ENCODE assay signal across 9 cellular contexts in the genomic region with DNA sequence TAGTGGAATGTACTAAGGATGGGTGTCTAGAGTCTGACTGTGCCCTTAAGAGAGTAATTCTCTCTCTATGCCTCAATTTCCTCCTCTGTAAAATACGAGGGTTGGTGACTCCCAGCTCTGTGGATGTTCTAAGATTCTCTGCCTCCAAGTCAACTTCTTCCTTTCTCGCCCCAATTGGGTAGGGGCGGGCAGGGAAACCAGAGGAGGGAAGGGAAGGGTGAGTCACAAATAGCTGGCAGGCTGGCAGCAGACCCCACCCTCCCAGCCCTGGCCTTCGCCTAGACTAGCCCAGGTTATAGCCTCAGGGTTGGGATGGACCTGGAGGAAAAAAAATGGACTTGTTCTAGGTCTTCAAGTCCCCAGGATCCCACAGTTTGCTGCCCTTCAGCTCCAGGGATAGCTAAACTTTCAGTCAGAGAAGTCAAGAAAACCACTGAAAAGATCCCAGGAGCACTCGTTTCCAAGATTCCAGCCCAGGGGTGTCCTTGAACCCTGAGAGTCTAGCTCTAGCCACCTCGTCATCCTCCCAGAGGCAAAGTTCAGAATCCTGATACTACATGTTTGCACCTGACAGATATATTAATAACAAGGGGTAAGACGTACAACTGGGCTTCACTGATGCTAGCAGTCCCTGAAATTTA. TPM values are rescaled to one million over a fixed set of nuclear protein-coding genes. Genes with fewer than 3 reads are reported as not detected.
DNase-seq lines count a peak whose midpoint lies in the region; ATAC-seq, FAIRE-seq and TF ChIP-seq lines count a peak whose summit lies in the region.
"Had no signal": no experiment of that assay in that cellular context is flagged by ENCODE, and none has a peak within 500 bp of the region (broad histone marks: within the 10 kb centered on the region; RNA-seq: fewer than 3 reads in every experiment).

No MANE protein-coding gene starts in this region.

- ATAC-seq in omental fat pad (ENCODE audit: low FRiP score) (peak; percentile 25), HG02870 (IDR thresholded peaks at IDR 0.05; ENCODE audit: unreplicated experiment) (no peak)

- H3K4me3 Mint-ChIP-seq in Calu3 (ENCODE audit: low read depth, unreplicated experiment) = peak overlapping the region; percentile 70

- H3K9me3 Mint-ChIP-seq in Calu3 (ENCODE audit: low read depth, unreplicated experiment) = no peaks in the 10 kb centered on the region

- H3K36me3 Mint-ChIP-seq in Calu3 (ENCODE audit: insufficient read depth, unreplicated experiment) = peaks cover 20% of the 10 kb centered on the region

- H3K4me1 ChIP-seq in duodenal mucosa (ENCODE audit: control insufficient read depth in 1 of 2, insufficient read depth in 2 of 2, low read length in 2 of 2) = peaks cover 43 to 53% of the 10 kb centered on the region in 2 donors

- no peak overlapping the region for H3K27ac Mint-ChIP-seq in Calu3 (ENCODE audit: unreplicated experiment)

- intact Hi-C loops in Calu3 (cut with micrococcal nuclease; ENCODE audit: unreplicated experiment) = loop anchor here (5.0 kb wide), 2 partner anchors 94 to 196 kb away; no protein-coding TSS in a partner anchor

- DNase-seq in Calu3 = peak; percentile 50
- peak; percentile 57 for DNase-seq in NCI-H69 (lab: John Stamatoyannopoulos, UW)
- no peak for DNase-seq in omental fat pad (ENCODE audit: low spot score)
- DNase-seq in COLO829 (ENCODE audit: low spot score) = no peak
- no peak for DNase-seq in frontal cortex (ENCODE audit: low spot score in 2 of 2)
- DNase-seq in stimulated activated CD4-positive, alpha-beta T cell treated with anti-CD3 and anti-CD28 coated beads, Interleukin-4, amount 100 ng/mL, for 4 hours = no peak

- H3K4me3 ChIP-seq in duodenal mucosa (ENCODE audit: low read depth in 1 of 2, low read length in 2 of 2) = peak overlapping the region; percentile 84 to 88

- no peak for TF ChIP-seq CTCF in Calu3 (IDR thresholded peaks at IDR 0.05; ENCODE audit: unreplicated experiment)
- no peak for TF ChIP-seq CTCF in omental fat pad (IDR thresholded peaks at IDR 0.05)

- H3K27ac ChIP-seq in duodenal mucosa (ENCODE audit: low read depth, low read length) = peak overlapping the region; percentile 88

- FAIRE-seq in frontal cortex (lab: Jason Lieb, UNC) = no peak
- FAIRE-seq: colon had no signal

- no peaks in the 10 kb centered on the region for H3K9me3 ChIP-seq in duodenal mucosa (ENCODE audit: control insufficient read depth in 1 of 2, low read length in 2 of 2)

- BruUV-seq in Calu3 (replicated peaks; lab: Mats Ljungman, UMichigan) = no TSS peak

- H3K27me3 Mint-ChIP-seq in Calu3 (ENCODE audit: unreplicated experiment) = no peaks in the 10 kb centered on the region

- H3K27me3 ChIP-seq in duodenal mucosa (ENCODE audit: control insufficient read depth in 1 of 2, insufficient read depth in 2 of 2, low read length in 2 of 2) = no peaks in the 10 kb centered on the region

- peak overlapping the region; percentile 88 to 98 for H3K9ac ChIP-seq in duodenal mucosa (ENCODE audit: low read depth in 1 of 2, low read length in 2 of 2)

- CTCF ChIA-PET in Calu3 (lab: Charles Lee) = interaction anchor here (0.6 to 3.2 kb wide), 4 partner anchors 62 to 252 kb away, joined by 3 to 9 read pairs (median 4); a partner anchor contains a TSS

- H3K36me3 ChIP-seq in duodenal mucosa (ENCODE audit: control insufficient read depth in 1 of 2, insufficient read depth in 2 of 2, low read length in 2 of 2) = peaks cover 6 to 23% of the 10 kb centered on the region in 2 donors

- peaks cover 33% of the 10 kb centered on the region for H3K4me1 Mint-ChIP-seq in Calu3 (ENCODE audit: low read depth, unreplicated experiment)

RNA-seq across cellular contexts. Expression of a gene that starts 2.3 kb away (rescaled TPM):
- total RNA-seq in Calu3 (2022) = 50.3 and 51.2 TPM in 2 replicates
- total RNA-seq in omental fat pad = 10 to 100 TPM; 26.0 to 57.0 (median 37.9) TPM
- 7.7 TPM for total RNA-seq in frontal cortex

RNA-seq across cellular contexts. Expression of a gene that starts 5.6 kb away (rescaled TPM):
- total RNA-seq in Calu3 (2022) (33.6 and 35.4 TPM in 2 replicates), omental fat pad (10 to 100 TPM; 28.2 to 37.6 (median 29.8) TPM), frontal cortex (22.4 TPM)

RNA-seq across cellular contexts. Expression of a gene that starts 32.6 kb away (rescaled TPM):
- 1.6 and 2.1 TPM in 2 replicates for total RNA-seq in Calu3 (2022)
- total RNA-seq in omental fat pad = 1 to 10 TPM in 2 of 4 donors, under 1 TPM in 2; 0.65 to 5.2 (median 1.2) TPM
- total RNA-seq in frontal cortex = not detected

RNA-seq across cellular contexts. Expression of a gene that starts 33.4 kb away (rescaled TPM):
- total RNA-seq in Calu3 (2022) (68.9 and 76.4 TPM in 2 replicates), omental fat pad (10 to 100 TPM in 3 of 4 donors, 1 to 10 TPM in 1; 9.7 to 23.7 (median 17.5) TPM), frontal cortex (5.3 TPM)

RNA-seq across cellular contexts. Expression of a gene that starts 40.6 kb away (rescaled TPM):
- total RNA-seq in Calu3 (2022) (84.7 and 91.6 TPM in 2 replicates), omental fat pad (10 to 100 TPM; 46.2 to 71.5 (median 64.8) TPM), frontal cortex (33.0 TPM)

Comparison
In these comparisons a context has a peak if more than half of its experiments do, and no peak if none do; other contexts are left out.
1. DNase-seq: peak in Calu3 (single experiment) and NCI-H69 (single experiment); none in omental fat pad (single experiment), COLO829 (single experiment), frontal cortex (0 of 2) and stimulated activated CD4-positive, alpha-beta T cell treated with anti-CD3 and anti-CD28 coated beads, Interleukin-4, amount 100 ng/mL, for 4 hours (0 of 2).